ENCODE assay signal across 8 cellular contexts in the genomic region with DNA sequence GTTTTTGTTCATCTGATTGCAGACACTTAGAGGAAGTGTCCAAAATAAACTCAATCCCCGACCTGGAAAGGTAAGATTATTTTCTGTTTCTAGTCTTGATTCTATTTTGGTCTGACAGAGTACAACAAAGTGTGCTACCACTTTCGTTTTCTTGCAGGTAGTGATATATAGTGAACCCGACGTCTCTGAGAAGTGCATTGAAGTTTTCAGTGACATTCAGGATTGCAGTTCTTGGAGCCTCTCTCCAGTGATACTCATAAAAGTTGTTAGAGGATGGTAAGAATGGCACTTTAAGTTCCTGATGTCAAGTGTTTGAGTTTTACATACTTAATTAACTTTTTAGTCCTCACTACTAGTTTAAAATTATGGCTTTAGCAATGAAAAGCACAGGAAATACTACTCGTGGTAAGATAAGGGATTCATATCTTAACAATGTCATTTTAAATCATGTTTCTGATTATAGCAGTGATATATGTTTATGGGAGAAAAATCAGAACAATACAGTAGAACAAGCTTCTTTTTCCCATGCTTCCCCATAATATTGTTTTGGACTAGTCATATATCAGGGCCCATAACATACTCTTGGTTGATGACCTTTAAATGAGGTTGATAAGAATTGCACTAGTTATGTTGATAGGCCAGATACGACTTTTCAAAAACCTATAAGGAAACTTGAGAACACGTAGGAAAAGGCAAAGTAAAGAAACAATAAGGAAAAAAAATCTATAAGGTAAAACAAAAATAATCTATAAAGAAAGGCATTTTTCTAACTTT.
DNase-seq lines count a peak whose midpoint lies in the region; ATAC-seq and TF ChIP-seq lines count a peak whose summit lies in the region.

No MANE protein-coding gene starts in this region.

- H3K4me3 Mint-ChIP-seq in activated CD4-positive, alpha-beta T cell treated with anti-CD3 and anti-CD28 coated beads, Interleukin-2, amount 10 ng/mL, durations not matched to agents 7 days and 5 days, result peak overlapping the region; percentile 76
- H3K4me3 Mint-ChIP-seq in activated CD4-positive, alpha-beta memory T cell treated with anti-CD3 and anti-CD28 coated beads for 36 hours, result peak overlapping the region; percentile 82
- H3K4me3 Mint-ChIP-seq in natural killer cell, result peak overlapping the region; percentile 89

- POLR2A ChIA-PET in activated CD4-positive, alpha-beta T cell treated with anti-CD3 and anti-CD28 coated beads, Interleukin-2, amount 10 ng/mL, durations not matched to agents 7 days and 5 days (lab: Charles Lee), result no interaction called here
- POLR2A ChIA-PET in activated CD4-positive, alpha-beta memory T cell treated with anti-CD3 and anti-CD28 coated beads for 36 hours (lab: Charles Lee), result interaction anchor here (0.6 to 3.7 kb wide), 4 partner anchors 9 to 421 kb away, joined by 3 to 21 read pairs (median 8); no protein-coding TSS in a partner anchor

- no peaks in the 10 kb centered on the region for H3K9me3 ChIP-seq in sigmoid colon

- intact Hi-C loops in activated CD4-positive, alpha-beta memory T cell treated with anti-CD3 and anti-CD28 coated beads for 36 hours (cut with micrococcal nuclease), result loop anchor here (1.0 to 10.0 kb wide), 3 partner anchors 9 to 1190 kb away; no protein-coding TSS in a partner anchor
- intact Hi-C loops in natural killer cell (cut with micrococcal nuclease), result loop anchor here (2.0 to 10.0 kb wide), 2 partner anchors 14 to 530 kb away; no protein-coding TSS in a partner anchor
- intact Hi-C loops in sigmoid colon (cut with DNase I), result no loop called here

- peaks cover 58% of the 10 kb centered on the region for H3K36me3 Mint-ChIP-seq in activated CD4-positive, alpha-beta T cell treated with anti-CD3 and anti-CD28 coated beads, Interleukin-2, amount 10 ng/mL, durations not matched to agents 7 days and 5 days (ENCODE audit: low read depth)
- peaks cover 46% of the 10 kb centered on the region for H3K36me3 Mint-ChIP-seq in activated CD4-positive, alpha-beta memory T cell treated with anti-CD3 and anti-CD28 coated beads for 36 hours
- no peaks in the 10 kb centered on the region for H3K36me3 Mint-ChIP-seq in natural killer cell

- no peak for TF ChIP-seq EP300 in sigmoid colon (IDR thresholded peaks at IDR 0.05)

- TF ChIP-seq CTCF in natural killer cell (IDR thresholded peaks at IDR 0.05) (no peak), sigmoid colon (IDR thresholded peaks at IDR 0.05) (no peak)

- H3K4me3 ChIP-seq in sigmoid colon, result peak overlapping the region in 2 of 4 donors; percentile 16

- no peaks in the 10 kb centered on the region for H3K9me3 Mint-ChIP-seq in activated CD4-positive, alpha-beta T cell treated with anti-CD3 and anti-CD28 coated beads, Interleukin-2, amount 10 ng/mL, durations not matched to agents 7 days and 5 days
- H3K9me3 Mint-ChIP-seq in activated CD4-positive, alpha-beta memory T cell treated with anti-CD3 and anti-CD28 coated beads for 36 hours, result no peaks in the 10 kb centered on the region
- H3K9me3 Mint-ChIP-seq in natural killer cell, result no peaks in the 10 kb centered on the region

- CTCF ChIA-PET in activated CD4-positive, alpha-beta T cell treated with anti-CD3 and anti-CD28 coated beads, Interleukin-2, amount 10 ng/mL, durations not matched to agents 7 days and 5 days (lab: Charles Lee), result interaction anchor here (1.0 to 1.5 kb wide), 3 partner anchors 9 to 37 kb away, joined by 3 to 4 read pairs (median 3); no protein-coding TSS in a partner anchor
- CTCF ChIA-PET in activated CD4-positive, alpha-beta memory T cell treated with anti-CD3 and anti-CD28 coated beads for 36 hours (lab: Charles Lee), result interaction anchor here (0.6 to 2.8 kb wide), 5 partner anchors 9 to 701 kb away, joined by 3 to 18 read pairs (median 7); no protein-coding TSS in a partner anchor

- peak; percentile 59 for DNase-seq in activated CD4-positive, alpha-beta T cell treated with anti-CD3 and anti-CD28 coated beads, Interleukin-2, amount 10 ng/mL, durations not matched to agents 7 days and 5 days
- DNase-seq in activated CD4-positive, alpha-beta T cell treated with anti-CD3 and anti-CD28 coated beads for 4 hours, result no peak
- DNase-seq in activated CD4-positive, alpha-beta memory T cell treated with anti-CD3 and anti-CD28 coated beads for 36 hours, result no peak
- DNase-seq in natural killer cell (no peak), NCI-H1417 treated with DMSO at 0.1 percent for 48 hours (lab: John Stamatoyannopoulos, UW) (no peak), sigmoid colon (no peak), Ammon's horn (ENCODE audit: low spot score) (no peak)

- no peak for TF ChIP-seq POLR2A in sigmoid colon (IDR thresholded peaks at IDR 0.05)

- 10 to 13% methylated on average over 7 of the region's 7 CpGs for WGBS in sigmoid colon, 2 donors

- no peaks in the 10 kb centered on the region for H3K27me3 Mint-ChIP-seq in activated CD4-positive, alpha-beta T cell treated with anti-CD3 and anti-CD28 coated beads, Interleukin-2, amount 10 ng/mL, durations not matched to agents 7 days and 5 days
- H3K27me3 Mint-ChIP-seq in activated CD4-positive, alpha-beta memory T cell treated with anti-CD3 and anti-CD28 coated beads for 36 hours, result no peaks in the 10 kb centered on the region
- H3K27me3 Mint-ChIP-seq in natural killer cell (ENCODE audit: low read depth in 2 of 2), result no peaks in the 10 kb centered on the region

- H3K4me1 Mint-ChIP-seq in activated CD4-positive, alpha-beta T cell treated with anti-CD3 and anti-CD28 coated beads, Interleukin-2, amount 10 ng/mL, durations not matched to agents 7 days and 5 days, result peaks cover 64% of the 10 kb centered on the region
- peaks cover 74% of the 10 kb centered on the region for H3K4me1 Mint-ChIP-seq in activated CD4-positive, alpha-beta memory T cell treated with anti-CD3 and anti-CD28 coated beads for 36 hours (ENCODE audit: low read depth)
- H3K4me1 Mint-ChIP-seq in natural killer cell, result peaks cover 37 to 59% of the 10 kb centered on the region in 2 donors

- H3K36me3 ChIP-seq in sigmoid colon, result no peaks in the 10 kb centered on the region

- H3K27me3 ChIP-seq in sigmoid colon, result no peaks in the 10 kb centered on the region

- peak; percentile 32 for ATAC-seq in HG03060 (IDR thresholded peaks at IDR 0.05; ENCODE audit: low read depth, unreplicated experiment)
- ATAC-seq in natural killer cell, result peak; percentile 27 to 33 (median 29)

- peak overlapping the region; percentile 93 for H3K27ac Mint-ChIP-seq in activated CD4-positive, alpha-beta T cell treated with anti-CD3 and anti-CD28 coated beads, Interleukin-2, amount 10 ng/mL, durations not matched to agents 7 days and 5 days
- peak overlapping the region; percentile 94 for H3K27ac Mint-ChIP-seq in activated CD4-positive, alpha-beta memory T cell treated with anti-CD3 and anti-CD28 coated beads for 36 hours
- H3K27ac Mint-ChIP-seq in natural killer cell, result peak overlapping the region; percentile 91 to 95

- peaks cover 0 to 10% (median 0%) of the 10 kb centered on the region in 4 donors for H3K4me1 ChIP-seq in sigmoid colon

- H3K27ac ChIP-seq in sigmoid colon, result peak overlapping the region in 1 of 4 donors; percentile 22
